ENCODE assay signal across 15 cellular contexts in genomic region chr2:239482801-239483712, GRCh38.
DNase-seq lines count a peak whose midpoint lies in the region; ATAC-seq, FAIRE-seq and TF ChIP-seq lines count a peak whose summit lies in the region.
"Had no signal": no experiment of that assay in that cellular context is flagged by ENCODE, and none has a peak within 500 bp of the region (broad histone marks: within the 10 kb centered on the region; RNA-seq: fewer than 3 reads in every experiment).

No MANE protein-coding gene starts in this region.

- H3K9me3 Mint-ChIP-seq in chondrocyte (ENCODE audit: low read depth) = peaks cover 7% of the 10 kb centered on the region
- H3K9me3 Mint-ChIP-seq: CD8-positive, alpha-beta T cell had no signal

- no peaks in the 10 kb centered on the region for H3K4me1 Mint-ChIP-seq in chondrocyte (ENCODE audit: low read depth)

- DNase-seq in ELF-1 (ENCODE audit: low read depth, low spot score) (peak; percentile 16), LNCaP clone FGC (ENCODE audit: low read depth) (peak; percentile 2), bronchial epithelial cell (ENCODE audit: low read depth) (no peak), mucosa of descending colon (no peak), chondrocyte (ENCODE audit: low spot score) (no peak)
- DNase-seq in activated CD4-positive, alpha-beta T cell treated with anti-CD3 and anti-CD28 coated beads for 4 hours = no peak
- DNase-seq: CD8-positive, alpha-beta T cell; HFFc6; Kasumi-1; NCI-H1105; NCI-H2081; SJCRH30 had no signal

- H3K36me3 Mint-ChIP-seq in chondrocyte (ENCODE audit: low read depth) = peaks cover 3% of the 10 kb centered on the region
- H3K36me3 Mint-ChIP-seq: CD8-positive, alpha-beta T cell had no signal

- no peaks in the 10 kb centered on the region for H3K36me3 ChIP-seq in bronchial epithelial cell (ENCODE audit: control insufficient read depth, insufficient read depth, low read length)
- H3K36me3 ChIP-seq in mucosa of descending colon (ENCODE audit: low read depth) = no peaks in the 10 kb centered on the region
- H3K36me3 ChIP-seq: BLaER1 treated with 17β-estradiol and CSF1 and Interleukin-3, amounts not matched to agents 10 nM and 100 nM; SJCRH30 had no signal

- FAIRE-seq in bronchial epithelial cell (lab: Jason Lieb, UNC) = peak; percentile 68
- FAIRE-seq: H54 had no signal

- peak; percentile 56 for ATAC-seq in mucosa of descending colon
- ATAC-seq in GM21528 (IDR thresholded peaks at IDR 0.05; ENCODE audit: low FRiP score, unreplicated experiment) = no peak
- ATAC-seq: CD8-positive, alpha-beta T cell had no signal

- no peak overlapping the region for H3K27ac Mint-ChIP-seq in chondrocyte (ENCODE audit: unreplicated experiment)
- H3K27ac Mint-ChIP-seq: CD8-positive, alpha-beta T cell; HFFc6 had no signal

- TF ChIP-seq CTCF in LNCaP clone FGC (IDR thresholded peaks at IDR 0.05; ENCODE audit: control insufficient read depth, extremely low read depth, insufficient read depth) (no peak), bronchial epithelial cell (IDR thresholded peaks at IDR 0.05; ENCODE audit: insufficient read depth, low read length, severe bottlenecking) (no peak), mucosa of descending colon (IDR thresholded peaks at IDR 0.05) (no peak), chondrocyte (IDR thresholded peaks at IDR 0.05) (no peak)

- H3K4me1 ChIP-seq in mucosa of descending colon (ENCODE audit: low read depth) = no peaks in the 10 kb centered on the region
- H3K4me1 ChIP-seq: SJCRH30 had no signal

- H3K9me3 ChIP-seq in mucosa of descending colon = no peaks in the 10 kb centered on the region
- H3K9me3 ChIP-seq: BLaER1 treated with 17β-estradiol and CSF1 and Interleukin-3, amounts not matched to agents 10 nM and 100 nM; SJCRH30 had no signal

- intact Hi-C loops in mucosa of descending colon (cut with DNase I, micrococcal nuclease) = no loop called here

- H3K27me3 ChIP-seq in bronchial epithelial cell (ENCODE audit: control insufficient read depth, insufficient read depth, low read length) = no peaks in the 10 kb centered on the region

- peaks cover 13% of the 10 kb centered on the region for H3K27me3 Mint-ChIP-seq in chondrocyte (ENCODE audit: low read depth)

- H3K4me3 Mint-ChIP-seq in chondrocyte (ENCODE audit: unreplicated experiment) = no peak overlapping the region
- H3K4me3 Mint-ChIP-seq: CD8-positive, alpha-beta T cell; HFFc6 had no signal

- H3K4me3 ChIP-seq in LNCaP clone FGC (ENCODE audit: low read depth, low read length) (no peak overlapping the region), bronchial epithelial cell (ENCODE audit: low read depth, low read length) (no peak overlapping the region), mucosa of descending colon (no peak overlapping the region)
- H3K4me3 ChIP-seq: BLaER1 treated with 17β-estradiol and CSF1 and Interleukin-3, amounts not matched to agents 10 nM and 100 nM; SJCRH30 had no signal

Comparison
In these comparisons a context has a peak if more than half of its experiments do, and no peak if none do; other contexts are left out.
1. DNase-seq: peak in ELF-1 (single experiment) and LNCaP clone FGC (single experiment); none in bronchial epithelial cell (single experiment), mucosa of descending colon (0 of 3), chondrocyte (single experiment) and activated CD4-positive, alpha-beta T cell treated with anti-CD3 and anti-CD28 coated beads for 4 hours (0 of 2).